ENCODE assay signal across 8 cellular contexts in the genomic region with DNA sequence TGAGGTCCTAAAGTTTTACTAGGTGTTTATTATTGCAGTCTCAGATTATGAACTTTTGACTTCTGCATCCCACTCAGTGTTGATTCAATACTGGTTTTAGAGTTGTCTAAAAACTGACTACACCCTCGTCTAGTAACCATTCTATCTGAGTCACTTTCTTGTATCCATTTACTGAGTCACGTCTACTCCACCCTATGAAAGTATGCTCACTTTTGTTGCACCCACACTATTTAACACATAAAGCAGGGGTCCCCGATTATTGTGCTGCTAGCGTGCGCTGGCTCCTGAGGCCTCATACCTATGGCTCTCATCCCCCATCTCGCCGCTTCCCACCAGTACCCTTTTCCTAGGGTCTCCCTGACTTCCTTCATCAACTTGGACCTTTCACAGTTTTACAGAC. TPM values are rescaled to one million over a fixed set of nuclear protein-coding genes. Genes with fewer than 3 reads are reported as not detected.
DNase-seq lines count a peak whose midpoint lies in the region; ATAC-seq and TF ChIP-seq lines count a peak whose summit lies in the region.

No MANE protein-coding gene starts in this region.

- H3K9me2 ChIP-seq in Karpas-422 (replicated peaks; ENCODE audit: insufficient read depth, low read length) = no peaks in the 10 kb centered on the region

- H4K20me1 ChIP-seq in Karpas-422 (ENCODE audit: insufficient read depth, low read depth, low read length) = no peaks in the 10 kb centered on the region

- intact Hi-C loops in CD14-positive monocyte (cut with micrococcal nuclease) (no loop called here), left colon (cut with DNase I, micrococcal nuclease) (no loop called here)

- H3K36me3 Mint-ChIP-seq in CD14-positive monocyte = peaks cover 46 to 49% of the 10 kb centered on the region in 2 donors
- peaks cover 38 to 66% of the 10 kb centered on the region in 2 donors for H3K36me3 Mint-ChIP-seq in activated naive CD4-positive, alpha-beta T cell treated with anti-CD3 and anti-CD28 coated beads, Interleukin-2, amount 50 U/mL, for 72 hours

- peak overlapping the region in 1 of 2 donors; percentile 93 for H3K4me3 Mint-ChIP-seq in CD14-positive monocyte

- in situ Hi-C loops in KBM-7 (cut with MboI; ENCODE audit: low pct_unique_long_range_greater_than_20kb, low sequenced_read_pairs) = no loop called here

- H3K27ac ChIP-seq in Karpas-422 (ENCODE audit: low read length) = no peak overlapping the region

- no peaks in the 10 kb centered on the region for H3K27me3 ChIP-seq in Karpas-422 (ENCODE audit: low read length)

- no peaks in the 10 kb centered on the region for H3K9me3 ChIP-seq in Karpas-422 (ENCODE audit: low read length)

- peaks cover 22 to 45% (median 28%) of the 10 kb centered on the region in 7 donors for H3K9me3 Mint-ChIP-seq in CD14-positive monocyte
- H3K9me3 Mint-ChIP-seq in activated naive CD4-positive, alpha-beta T cell treated with anti-CD3 and anti-CD28 coated beads, Interleukin-2, amount 50 U/mL, for 72 hours = peaks cover 23 to 24% of the 10 kb centered on the region in 2 donors

- H3K27ac Mint-ChIP-seq in CD14-positive monocyte = peak overlapping the region in 6 of 7 donors; percentile 4 to 75 (median 44)
- peak overlapping the region in 1 of 2 donors; percentile 70 for H3K27ac Mint-ChIP-seq in activated naive CD4-positive, alpha-beta T cell treated with anti-CD3 and anti-CD28 coated beads, Interleukin-2, amount 50 U/mL, for 72 hours

- H2AFZ ChIP-seq in Karpas-422 (ENCODE audit: low read length) = no peak overlapping the region

- H3K79me2 ChIP-seq in Karpas-422 (ENCODE audit: low read length) = peaks cover 34% of the 10 kb centered on the region

- peaks cover 31% of the 10 kb centered on the region for H3K4me1 ChIP-seq in Karpas-422 (ENCODE audit: low read length)

- DNase-seq in CD14-positive monocyte (ENCODE audit: low spot score) (no peak), Karpas-422 (no peak), left colon (no peak), NCI-H187 (lab: John Stamatoyannopoulos, UW) (no peak), NCI-H2107 treated with DMSO at 0.1 percent for 48 hours (lab: John Stamatoyannopoulos, UW; ENCODE audit: unreplicated experiment) (no peak), KBM-7 (no peak)
- DNase-seq in activated naive CD4-positive, alpha-beta T cell treated with anti-CD3 and anti-CD28 coated beads, Interleukin-2, amount 50 U/mL, for 72 hours (ENCODE audit: low spot score in 2 of 2) = no peak

- 0 out of 2 replicates have a peak overlapping the region, but pooled peaks have one; percentile 54 for H3K9ac ChIP-seq in Karpas-422 (ENCODE audit: low read length)

- H3K4me3 ChIP-seq in Karpas-422 (ENCODE audit: low read length) = peak overlapping the region; percentile 69

- peak; percentile 83 to 95 for ATAC-seq in activated naive CD4-positive, alpha-beta T cell treated with anti-CD3 and anti-CD28 coated beads, Interleukin-2, amount 50 U/mL, for 72 hours
- ATAC-seq in left colon = peak; percentile 53
- no peak for ATAC-seq in HG02642 (IDR thresholded peaks at IDR 0.05; ENCODE audit: poor library complexity, unreplicated experiment)

- H3K36me3 ChIP-seq in Karpas-422 (ENCODE audit: insufficient read depth, low read length) = peaks cover 10% of the 10 kb centered on the region

- H3K4me1 Mint-ChIP-seq in CD14-positive monocyte = peaks cover 37% of the 10 kb centered on the region

- no peak for TF ChIP-seq CTCF in CD14-positive monocyte (IDR thresholded peaks at IDR 0.05)

- peaks cover 0 to 3% (median 0%) of the 10 kb centered on the region in 3 donors for H3K27me3 Mint-ChIP-seq in CD14-positive monocyte (ENCODE audit: low read depth in 3 of 3)

- H3K4me2 ChIP-seq in Karpas-422 (ENCODE audit: low read depth, low read length, poor library complexity, severe bottlenecking) = peak overlapping the region; percentile 79

RNA-seq across cellular contexts. Expression of gene SAMD9, which starts 2.0 kb away (rescaled TPM):
- polyA plus RNA-seq in CD14-positive monocyte = 10 to 100 TPM in 1 of 2 donors, 1 to 10 TPM in 1; 7.2 to 14.7 TPM
- total RNA-seq in Karpas-422 (2014; rRNA removed; shearing (Covaris generic); ENCODE audit: low replicate concordance) = 16.9 and 28.8 TPM in 2 replicates
- 10 to 100 TPM in 1 of 2 donors, 1 to 10 TPM in 1; 6.8 to 16.3 TPM for total RNA-seq in activated naive CD4-positive, alpha-beta T cell treated with anti-CD3 and anti-CD28 coated beads, Interleukin-2, amount 50 U/mL, for 72 hours
- 10 to 100 TPM; 24.5 to 31.2 TPM for total RNA-seq in left colon

RNA-seq across cellular contexts. Expression of gene SAMD9L, which starts 32.4 kb away (rescaled TPM):
- 10 to 100 TPM; 18.6 to 31.8 TPM for polyA plus RNA-seq in CD14-positive monocyte
- 14.8 and 26.4 TPM in 2 replicates for total RNA-seq in Karpas-422 (2014; rRNA removed; shearing (Covaris generic); ENCODE audit: low replicate concordance)
- 10 to 100 TPM in 1 of 2 donors, 1 to 10 TPM in 1; 9.3 to 35.2 TPM for total RNA-seq in activated naive CD4-positive, alpha-beta T cell treated with anti-CD3 and anti-CD28 coated beads, Interleukin-2, amount 50 U/mL, for 72 hours
- 10 to 100 TPM in 1 of 2 donors, 1 to 10 TPM in 1; 9.9 to 22.6 TPM for total RNA-seq in left colon
